24 cellular contexts compared by ENCODE assay signal in the genomic region with DNA sequence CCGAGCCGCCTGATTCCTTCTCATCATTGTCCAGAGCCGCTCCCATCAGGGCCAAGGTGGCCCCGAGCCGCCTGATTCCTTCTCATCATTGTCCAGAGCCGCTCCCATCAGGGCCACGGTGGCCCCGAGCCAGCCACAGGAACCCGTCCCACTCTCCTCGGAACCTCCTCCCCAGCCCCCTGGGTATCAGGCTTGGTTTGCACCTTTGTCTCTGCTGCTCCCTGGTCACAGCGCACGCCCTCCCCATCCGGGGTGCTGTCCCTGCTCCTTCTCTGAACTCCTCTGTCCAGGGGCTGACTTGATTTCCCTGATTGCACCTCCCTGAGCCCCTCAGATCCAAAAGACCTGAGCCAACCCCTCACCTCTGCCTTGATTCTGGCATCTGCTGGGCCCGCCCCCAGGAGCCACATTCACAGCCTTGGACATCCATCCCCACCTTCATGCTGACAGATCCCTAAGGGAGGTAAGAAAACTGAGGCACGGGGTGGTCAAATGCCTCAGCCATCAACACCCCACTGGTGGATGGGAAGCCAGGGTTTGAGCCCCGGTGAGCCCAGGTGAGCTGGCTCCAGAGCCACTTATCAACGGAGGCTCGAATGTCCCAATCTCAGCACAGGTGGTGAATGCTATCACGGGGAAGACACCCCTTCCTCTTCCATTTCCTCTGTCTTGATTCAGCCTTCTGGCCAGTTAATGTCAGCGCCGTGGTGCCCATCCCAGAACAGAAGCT. TPM values are rescaled to one million over a fixed set of nuclear protein-coding genes. Genes with fewer than 3 reads are reported as not detected.
DNase-seq lines count a peak whose midpoint lies in the region; ATAC-seq, FAIRE-seq and TF ChIP-seq lines count a peak whose summit lies in the region.
"Had no signal": no experiment of that assay in that cellular context is flagged by ENCODE, and none has a peak within 500 bp of the region (broad histone marks: within the 10 kb centered on the region; RNA-seq: fewer than 3 reads in every experiment).

No MANE protein-coding gene starts in this region.

- no peak overlapping the region for H3K9ac ChIP-seq in HepG2 (ENCODE audit: insufficient read depth, low read depth, low read length)
- no peak overlapping the region for H3K9ac ChIP-seq in neural progenitor cell
- H3K9ac ChIP-seq: BLaER1 treated with 17β-estradiol and CSF1 and Interleukin-3, amounts not matched to agents 10 nM and 100 nM; GM23248 had no signal

- H3K9me3 Mint-ChIP-seq in endothelial cell (ENCODE audit: unreplicated experiment): no peaks in the 10 kb centered on the region
- peaks cover 19% of the 10 kb centered on the region for H3K9me3 Mint-ChIP-seq in neural progenitor cell

- H3K27ac Mint-ChIP-seq in endothelial cell (ENCODE audit: unreplicated experiment) (no peak overlapping the region), neural progenitor cell (peak overlapping the region; percentile 22)
- H3K27ac Mint-ChIP-seq: T-helper 17 cell had no signal

- no peak overlapping the region for H3K4me2 ChIP-seq in HepG2 (ENCODE audit: low read depth, low read length)
- H3K4me2 ChIP-seq in neural progenitor cell: no peak overlapping the region
- H3K4me2 ChIP-seq: BLaER1 treated with 17β-estradiol and CSF1 and Interleukin-3, amounts not matched to agents 10 nM and 100 nM had no signal

- H3F3A ChIP-seq in neural progenitor cell (ENCODE audit: low read depth): peaks cover 11% of the 10 kb centered on the region

- TF ChIP-seq EP300 in HepG2 (IDR thresholded peaks at IDR 0.05; ENCODE audit: low read depth in 2 of 2, low read length in 2 of 2) (no peak), HepG2 (CRISPR knock-in tag; IDR thresholded peaks at IDR 0.05; ENCODE audit: borderline replicate concordance) (no peak)

- H3K4me3 Mint-ChIP-seq in endothelial cell (ENCODE audit: unreplicated experiment) (peak overlapping the region; percentile 7), neural progenitor cell (peak overlapping the region; percentile 0)
- H3K4me3 Mint-ChIP-seq: T-helper 17 cell had no signal

- in situ Hi-C loops in HepG2 (cut with HindIII; ENCODE audit: extremely low pct_ligation_motif_present, low pct_unique_long_range_greater_than_20kb): no loop called here

- no peak overlapping the region for H3K27ac ChIP-seq in right lobe of liver
- H3K27ac ChIP-seq in HepG2 (ENCODE audit: extremely low read length, insufficient read depth, low read length): no peak overlapping the region
- H3K27ac ChIP-seq in neural progenitor cell: no peak overlapping the region
- H3K27ac ChIP-seq: BLaER1 treated with 17β-estradiol and CSF1 and Interleukin-3, amounts not matched to agents 10 nM and 100 nM; GM23248; upper lobe of left lung; VCaP had no signal

- H3K4me3 ChIP-seq in right lobe of liver (no peak overlapping the region), HepG2 (replicated peaks in 1 of 3; ENCODE audit: insufficient read depth in 1 of 3, low read depth in 2 of 3, low read length in 3 of 3) (no peak overlapping the region), neural progenitor cell (no peak overlapping the region)
- H3K4me3 ChIP-seq: BLaER1 treated with 17β-estradiol and CSF1 and Interleukin-3, amounts not matched to agents 10 nM and 100 nM; GM23248; MG63; mucosa of descending colon; upper lobe of left lung had no signal

- H3K4me1 Mint-ChIP-seq in endothelial cell (ENCODE audit: unreplicated experiment): peaks cover 15% of the 10 kb centered on the region
- H3K4me1 Mint-ChIP-seq in neural progenitor cell: peaks cover 25% of the 10 kb centered on the region

- no peak for TF ChIP-seq RAD21 in HepG2 (CRISPR knock-in tag; IDR thresholded peaks at IDR 0.05)

- POLR2A ChIA-PET in HepG2 (lab: Yijun Ruan, JAX): no interaction called here

- H4K20me1 ChIP-seq in HepG2 (ENCODE audit: insufficient read depth, low read length): no peaks in the 10 kb centered on the region
- peaks cover 4% of the 10 kb centered on the region for H4K20me1 ChIP-seq in neural progenitor cell (ENCODE audit: low read depth)

- TF ChIP-seq POLR2A in right lobe of liver (IDR thresholded peaks at IDR 0.05) (no peak), HepG2 (IDR thresholded peaks at IDR 0.05; ENCODE audit: insufficient read depth in 1 of 2, low read depth in 2 of 2, low read length in 2 of 2) (no peak)

- no TSS peak for BruUV-seq in HepG2 (replicated peaks; lab: Mats Ljungman, UMichigan)

- FAIRE-seq in HepG2 (lab: Jason Lieb, UNC): no peak
- FAIRE-seq: D721Med had no signal

- H3K36me3 ChIP-seq in right lobe of liver: no peaks in the 10 kb centered on the region
- no peaks in the 10 kb centered on the region for H3K36me3 ChIP-seq in HepG2 (replicated peaks in 1 of 2; ENCODE audit: control insufficient read depth in 1 of 2, insufficient read depth in 2 of 2, low read length in 2 of 2)
- H3K36me3 ChIP-seq in neural progenitor cell: no peaks in the 10 kb centered on the region
- H3K36me3 ChIP-seq: BLaER1 treated with 17β-estradiol and CSF1 and Interleukin-3, amounts not matched to agents 10 nM and 100 nM; MG63; upper lobe of left lung had no signal

- peaks cover 15% of the 10 kb centered on the region for H3K27me3 Mint-ChIP-seq in endothelial cell (ENCODE audit: unreplicated experiment)
- peaks cover 27% of the 10 kb centered on the region for H3K27me3 Mint-ChIP-seq in neural progenitor cell (ENCODE audit: insufficient read depth, low read depth)

- CTCF ChIA-PET in HepG2 (lab: Yijun Ruan, JAX; ENCODE audit: low intra/inter-chr PET ratio, low total read pairs): no interaction called here

- peaks cover 5% of the 10 kb centered on the region for H3K36me3 Mint-ChIP-seq in endothelial cell (ENCODE audit: low read depth, unreplicated experiment)
- no peaks in the 10 kb centered on the region for H3K36me3 Mint-ChIP-seq in neural progenitor cell

- TF ChIP-seq CTCF in right lobe of liver (IDR thresholded peaks at IDR 0.05): no peak
- no peak for TF ChIP-seq CTCF in HepG2 (CRISPR knock-in tag; IDR thresholded peaks at IDR 0.05)
- TF ChIP-seq CTCF in endothelial cell (IDR thresholded peaks at IDR 0.05; ENCODE audit: unreplicated experiment): no peak
- TF ChIP-seq CTCF in neural progenitor cell (IDR thresholded peaks at IDR 0.05): no peak

- H3K27me3 ChIP-seq in right lobe of liver: no peaks in the 10 kb centered on the region
- peaks cover 2 to 24% of the 10 kb centered on the region in 2 experiments for H3K27me3 ChIP-seq in HepG2 (ENCODE audit: control insufficient read depth in 1 of 2, insufficient read depth in 2 of 2, low read length in 2 of 2)
- no peaks in the 10 kb centered on the region for H3K27me3 ChIP-seq in neural progenitor cell
- H3K27me3 ChIP-seq: MG63, upper lobe of left lung had no signal

- H3K4me1 ChIP-seq in right lobe of liver (no peaks in the 10 kb centered on the region), HepG2 (ENCODE audit: insufficient read depth, low read length) (peaks cover 51% of the 10 kb centered on the region), neural progenitor cell (peaks cover 25% of the 10 kb centered on the region)

- intact Hi-C loops in right lobe of liver (cut with DNase I) (no loop called here), HepG2 (cut with micrococcal nuclease; ENCODE audit: unreplicated experiment) (no loop called here)

- ATAC-seq in right lobe of liver (no peak), HepG2 (no peak), HG02981 (IDR thresholded peaks at IDR 0.05; ENCODE audit: unreplicated experiment) (no peak)
- ATAC-seq: left lobe of liver, mucosa of descending colon, T-helper 17 cell had no signal

- DNase-seq in right lobe of liver: peak in 2 of 3 donors; percentile 38 to 42
- no peak for DNase-seq in HepG2 (ENCODE audit: low spot score)
- DNase-seq in endothelial cell (ENCODE audit: low spot score): no peak
- DNase-seq in neural progenitor cell (ENCODE audit: low spot score): no peak
- DNase-seq in NCI-H2171 (lab: John Stamatoyannopoulos, UW): no peak
- DNase-seq in stimulated activated naive CD4-positive, alpha-beta T cell (lab: John Stamatoyannopoulos, UW): no peak
- no peak for DNase-seq in NCI-H1105 (lab: John Stamatoyannopoulos, UW)
- DNase-seq: ACHN, amygdala, caudate nucleus, EL, GM23248, MG63, NCI-H1436, NCI-H524, retina, T-helper 17 cell had no signal

- WGBS in right lobe of liver (ENCODE audit: insufficient coverage, low coverage, low lambda C conversion rate, missing lambda C conversion rate): 67% methylated on average over 10 of the region's 21 CpGs
- 55% methylated on average over 11 of the region's 21 CpGs for WGBS in HepG2 (ENCODE audit: low lambda C conversion rate)

- H3K79me2 ChIP-seq in HepG2 (ENCODE audit: insufficient read depth, low read length): no peaks in the 10 kb centered on the region
- no peaks in the 10 kb centered on the region for H3K79me2 ChIP-seq in neural progenitor cell (ENCODE audit: low read depth)

- H3K9me3 ChIP-seq in right lobe of liver: no peaks in the 10 kb centered on the region
- peaks cover 11% of the 10 kb centered on the region; the same call in 1 of the 2 replicates for H3K9me3 ChIP-seq in HepG2 (ENCODE audit: low read length)
- peaks cover 6% of the 10 kb centered on the region for H3K9me3 ChIP-seq in neural progenitor cell (ENCODE audit: low read depth)
- H3K9me3 ChIP-seq: MG63, mucosa of descending colon, upper lobe of left lung had no signal

- H2AFZ ChIP-seq in HepG2 (ENCODE audit: low read length) (no peak overlapping the region), neural progenitor cell (replicated peaks) (no peak overlapping the region)
- H2AFZ ChIP-seq: GM23248 had no signal

RNA-seq across cellular contexts. Expression of a gene that starts 25.6 kb away (rescaled TPM):
- total RNA-seq in right lobe of liver (100 to 1,000 TPM; 261 to 487 (median 297) TPM), HepG2 (2016; rRNA removed; fragmentation: Illumina TruSeq; extraction: Trizol) (21.2 and 102 TPM in 2 replicates), endothelial cell (ENCODE audit: unreplicated experiment) (61.1 TPM), neural progenitor cell (ENCODE audit: low replicate concordance) (52.6 and 291 TPM in 2 replicates)
- total RNA-seq in HepG2 (2016; cell fraction: cytosol; rRNA removed; fragmentation: Illumina TruSeq; extraction: Trizol; ENCODE audit: low read depth): 5.5 and 5.6 TPM in 2 replicates
- total RNA-seq in HepG2 (2016; cell fraction: insoluble cytoplasmic fraction; rRNA removed; fragmentation: Illumina TruSeq; extraction: Trizol): 18.4 and 106 TPM in 2 replicates
- total RNA-seq in HepG2 (2016; cell fraction: membrane; rRNA removed; fragmentation: Illumina TruSeq; extraction: Trizol): 10.8 and 11.6 TPM in 2 replicates
- 122 and 150 TPM in 2 replicates for total RNA-seq in HepG2 (2016; cell fraction: nucleus; rRNA removed; fragmentation: Illumina TruSeq; extraction: Trizol)
- polyA plus RNA-seq in HepG2 (2011; rRNA removed): 79.0 and 128 TPM in 2 replicates
- 51.6 and 89.8 TPM in 2 replicates for polyA plus RNA-seq in HepG2 (2011; cell fraction: cytosol; rRNA removed)
- polyA plus RNA-seq in HepG2 (2011; cell fraction: nucleus; rRNA removed): 1,622 and 2,194 TPM in 2 replicates
- polyA plus RNA-seq in HepG2 (2012): 59.0 and 129 TPM in 2 replicates
- polyA plus RNA-seq in HepG2 (2016; cell fraction: cytosol; fragmentation: Illumina TruSeq; extraction: Trizol; ENCODE audit: low read depth): 4.3 and 4.4 TPM in 2 replicates
- polyA plus RNA-seq in HepG2 (2016; cell fraction: insoluble cytoplasmic fraction; fragmentation: Illumina TruSeq; extraction: Trizol; ENCODE audit: low read depth): 20.7 and 26.9 TPM in 2 replicates
- 5.0 and 6.2 TPM in 2 replicates for polyA plus RNA-seq in HepG2 (2016; cell fraction: membrane; fragmentation: Illumina TruSeq; extraction: Trizol; ENCODE audit: low read depth)
- polyA plus RNA-seq in HepG2 (2016; cell fraction: nucleus; fragmentation: Illumina TruSeq; extraction: Trizol; ENCODE audit: insufficient read depth, low read depth): 308 and 331 TPM in 2 replicates
- polyA minus RNA-seq in HepG2 (2011; rRNA and poly(A)+ RNA removed; ENCODE audit: low replicate concordance): 0.09 and 44.3 TPM in 2 replicates
- 36.9 and 37.7 TPM in 2 replicates for polyA minus RNA-seq in HepG2 (2011; cell fraction: cytosol; rRNA and poly(A)+ RNA removed)
- polyA minus RNA-seq in HepG2 (2011; cell fraction: nucleus; rRNA and poly(A)+ RNA removed): 46.7 and 51.1 TPM in 2 replicates

Comparison
In these comparisons a context has a peak if more than half of its experiments do, and no peak if none do; other contexts are left out.
1. DNase-seq: peak in right lobe of liver (2 of 3); none in HepG2 (single experiment), endothelial cell (single experiment), neural progenitor cell (single experiment), NCI-H2171 (single experiment), stimulated activated naive CD4-positive, alpha-beta T cell (0 of 6) and NCI-H1105 (single experiment).